Comparison of ENCODE assay signal across 9 cellular contexts in the genomic region with DNA sequence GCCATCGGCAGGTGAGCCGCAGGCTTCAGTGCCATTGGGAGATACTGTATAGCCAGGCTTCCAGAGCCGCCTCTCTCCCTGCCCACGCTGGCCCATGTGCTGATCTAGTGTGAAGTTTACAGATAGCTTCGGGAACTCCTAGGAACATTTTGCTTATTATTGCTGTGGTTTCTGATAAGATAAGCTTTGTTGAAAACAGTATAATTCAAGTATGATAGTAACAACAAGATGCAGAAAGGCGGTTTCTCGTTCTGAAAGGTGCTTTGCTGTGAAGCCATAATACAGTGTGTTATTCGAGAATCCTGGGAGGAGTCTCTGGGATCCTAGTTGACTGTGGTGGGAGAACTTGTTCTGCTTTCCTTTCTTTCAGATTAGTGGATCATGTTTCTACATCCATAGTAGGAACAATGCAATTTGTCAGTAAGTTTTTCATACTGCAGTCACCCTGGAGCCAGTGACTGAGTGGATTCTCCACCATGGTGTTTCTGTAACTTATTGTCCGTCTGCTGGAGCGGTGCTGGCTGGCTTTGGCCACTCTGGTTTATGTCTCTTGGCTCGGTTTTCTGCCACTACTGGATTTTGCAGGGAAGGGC. TPM values are rescaled to one million over a fixed set of nuclear protein-coding genes. Genes with fewer than 3 reads are reported as not detected.
DNase-seq lines count a peak whose midpoint lies in the region; FAIRE-seq and TF ChIP-seq lines count a peak whose summit lies in the region.
"Had no signal": no experiment of that assay in that cellular context is flagged by ENCODE, and none has a peak within 500 bp of the region (broad histone marks: within the 10 kb centered on the region; RNA-seq: fewer than 3 reads in every experiment).

No MANE protein-coding gene starts in this region.

- H3K4me3 ChIP-seq in MG63 (no peak overlapping the region), brain microvascular endothelial cell (ENCODE audit: low read depth, low read length) (no peak overlapping the region), colonic mucosa (no peak overlapping the region)

- FAIRE-seq in GM19239 (lab: Jason Lieb, UNC) = no peak

- no peak overlapping the region for H3K27ac ChIP-seq in brain microvascular endothelial cell
- H3K27ac ChIP-seq in colonic mucosa = no peak overlapping the region

- H3K36me3 ChIP-seq in MG63 (peaks cover 10% of the 10 kb centered on the region), brain microvascular endothelial cell (replicated peaks) (peaks cover 3% of the 10 kb centered on the region), colonic mucosa (no peaks in the 10 kb centered on the region)

- H3K27me3 ChIP-seq in MG63 (no peaks in the 10 kb centered on the region), brain microvascular endothelial cell (replicated peaks) (no peaks in the 10 kb centered on the region), colonic mucosa (no peaks in the 10 kb centered on the region)

- DNase-seq in MG63 (peak; percentile 35), brain microvascular endothelial cell (peak; percentile 10), left kidney (ENCODE audit: low read depth, low spot score) (peak; percentile 73), stromal cell of bone marrow (ENCODE audit: low read depth) (peak; percentile 41), colonic mucosa (no peak), NCI-H2227 treated with DMSO at 0.1 percent for 48 hours (lab: John Stamatoyannopoulos, UW) (no peak), ACHN (no peak), GM19239 (ENCODE audit: insufficient read length, low spot score) (no peak)
- DNase-seq: NCI-H1105 treated with DMSO at 0.1 percent for 48 hours had no signal

- intact Hi-C loops in colonic mucosa (cut with DNase I) = no loop called here

- TF ChIP-seq CTCF in brain microvascular endothelial cell (IDR thresholded peaks at IDR 0.05; ENCODE audit: low read depth, low read length, missing control alignments) = no peak
- TF ChIP-seq CTCF in colonic mucosa (IDR thresholded peaks at IDR 0.05) = no peak

- no peaks in the 10 kb centered on the region for H3K9me3 ChIP-seq in MG63
- H3K9me3 ChIP-seq in colonic mucosa = no peaks in the 10 kb centered on the region

- H3K4me1 ChIP-seq in colonic mucosa = no peaks in the 10 kb centered on the region

- no peak overlapping the region for H3K9ac ChIP-seq in colonic mucosa (ENCODE audit: low read depth in 2 of 2, low read length in 2 of 2)

- in situ Hi-C loops in brain microvascular endothelial cell (cut with HindIII; ENCODE audit: low pct_ligation_motif_present, low sequenced_read_pairs) = loop anchor here (10.0 kb wide), 1 partner anchor 48 kb away; no protein-coding TSS in a partner anchor
- in situ Hi-C loops in ACHN (cut with HindIII; ENCODE audit: low pct_ligation_motif_present, low pct_unique_long_range_greater_than_20kb, low sequenced_read_pairs) = no loop called here

RNA-seq across cellular contexts. Expression of gene RAB11FIP3, which starts 31.5 kb away (rescaled TPM):
- 33.1 and 42.8 TPM in 2 replicates for total RNA-seq in MG63 (2014; rRNA removed; shearing (Covaris generic); ENCODE audit: low replicate concordance)
- total RNA-seq in colonic mucosa = 10 to 100 TPM; 20.9 to 22.3 TPM

RNA-seq across cellular contexts. Expression of gene DECR2, which starts 55.3 kb away (rescaled TPM):
- total RNA-seq in MG63 (2014; rRNA removed; shearing (Covaris generic); ENCODE audit: low replicate concordance) = 31.6 and 37.1 TPM in 2 replicates
- total RNA-seq in colonic mucosa = 10 to 100 TPM; 31.3 to 50.2 TPM

RNA-seq across cellular contexts. Expression of gene NME4, which starts 60.0 kb away (rescaled TPM):
- total RNA-seq in MG63 (2014; rRNA removed; shearing (Covaris generic); ENCODE audit: low replicate concordance) = 188 and 350 TPM in 2 replicates
- 10 to 100 TPM; 38.3 to 63.6 TPM for total RNA-seq in colonic mucosa

Comparison
In these comparisons a context has a peak if more than half of its experiments do, and no peak if none do; other contexts are left out.
1. DNase-seq: peak in MG63 (single experiment), brain microvascular endothelial cell (single experiment), left kidney (single experiment) and stromal cell of bone marrow (single experiment); none in colonic mucosa (single experiment), NCI-H2227 treated with DMSO at 0.1 percent for 48 hours (single experiment), ACHN (single experiment) and GM19239 (single experiment).